In the genomic region with DNA sequence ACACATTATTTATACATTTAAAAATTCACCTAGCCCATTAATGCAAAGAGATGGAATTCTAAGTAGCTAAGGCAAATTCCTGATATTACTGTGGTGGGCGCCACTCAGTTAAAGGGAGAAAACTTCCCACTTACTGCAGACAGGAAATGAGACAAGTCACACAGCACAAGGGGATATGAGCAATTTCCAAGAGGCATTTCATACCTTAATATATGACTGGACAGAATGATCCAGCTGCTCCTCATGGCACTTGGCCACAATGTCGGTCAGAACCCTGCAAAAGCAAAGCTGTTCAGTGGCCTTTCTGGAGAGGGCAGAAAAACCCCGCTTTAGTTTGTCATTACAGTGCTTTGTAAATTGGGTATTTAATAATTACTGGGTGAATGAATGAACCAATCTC, we compare ENCODE assay signal across 11 cellular contexts.
A peak's percentile ranks its signal among the peaks of the same experiment; 100 is the strongest.
DNase-seq lines count a peak whose midpoint lies in the region; ATAC-seq and TF ChIP-seq lines count a peak whose summit lies in the region.
"Had no signal": no experiment of that assay in that cellular context is flagged by ENCODE, and none has a peak within 500 bp of the region (broad histone marks: within the 10 kb centered on the region; RNA-seq: fewer than 3 reads in every experiment).

No MANE protein-coding gene starts in this region.

- H3K9me3 Mint-ChIP-seq in activated CD4-positive, alpha-beta memory T cell treated with anti-CD3 and anti-CD28 coated beads for 36 hours = no peaks in the 10 kb centered on the region
- peaks cover 4% of the 10 kb centered on the region for H3K9me3 Mint-ChIP-seq in activated CD4-positive, alpha-beta memory T cell treated with anti-CD3 and anti-CD28 coated beads, Interleukin-2, amount 10 ng/mL, durations not matched to agents 7 days and 5 days

- H3K4me3 ChIP-seq in epithelial cell of proximal tubule (ENCODE audit: low read depth, low read length) (no peak overlapping the region), body of pancreas (no peak overlapping the region), Peyer's patch (no peak overlapping the region)
- H3K4me3 ChIP-seq: thoracic aorta had no signal

- H3K27ac Mint-ChIP-seq in activated CD4-positive, alpha-beta memory T cell treated with anti-CD3 and anti-CD28 coated beads for 36 hours = peak overlapping the region; percentile 2
- H3K27ac Mint-ChIP-seq in activated CD4-positive, alpha-beta memory T cell treated with anti-CD3 and anti-CD28 coated beads, Interleukin-2, amount 10 ng/mL, durations not matched to agents 7 days and 5 days = no peak overlapping the region

- peaks cover 5% of the 10 kb centered on the region for H3K4me1 Mint-ChIP-seq in activated CD4-positive, alpha-beta memory T cell treated with anti-CD3 and anti-CD28 coated beads for 36 hours (ENCODE audit: low read depth)
- H3K4me1 Mint-ChIP-seq in activated CD4-positive, alpha-beta memory T cell treated with anti-CD3 and anti-CD28 coated beads, Interleukin-2, amount 10 ng/mL, durations not matched to agents 7 days and 5 days = no peaks in the 10 kb centered on the region

- H3K4me1 ChIP-seq in body of pancreas (no peaks in the 10 kb centered on the region), Peyer's patch (no peaks in the 10 kb centered on the region)

- no peak for ATAC-seq in body of pancreas

- 72 to 75% methylated on average over 3 of the region's 3 CpGs for WGBS in body of pancreas, 2 donors

- POLR2A ChIA-PET in activated CD4-positive, alpha-beta memory T cell treated with anti-CD3 and anti-CD28 coated beads for 36 hours (lab: Charles Lee) = no interaction called here
- POLR2A ChIA-PET in activated CD4-positive, alpha-beta memory T cell treated with anti-CD3 and anti-CD28 coated beads, Interleukin-2, amount 10 ng/mL, durations not matched to agents 7 days and 5 days (lab: Charles Lee) = no interaction called here

- TF ChIP-seq POLR2A in body of pancreas (IDR thresholded peaks at IDR 0.05) (no peak), Peyer's patch (IDR thresholded peaks at IDR 0.05) (no peak)

- H3K9me3 ChIP-seq in body of pancreas (no peaks in the 10 kb centered on the region), Peyer's patch (no peaks in the 10 kb centered on the region)
- H3K9me3 ChIP-seq: thoracic aorta had no signal

- H3K27me3 Mint-ChIP-seq in activated CD4-positive, alpha-beta memory T cell treated with anti-CD3 and anti-CD28 coated beads for 36 hours = no peaks in the 10 kb centered on the region
- H3K27me3 Mint-ChIP-seq in activated CD4-positive, alpha-beta memory T cell treated with anti-CD3 and anti-CD28 coated beads, Interleukin-2, amount 10 ng/mL, durations not matched to agents 7 days and 5 days = no peaks in the 10 kb centered on the region

- no peak for TF ChIP-seq CTCF in epithelial cell of proximal tubule (conservative IDR thresholded peaks at IDR 0.05; ENCODE audit: low read depth, low read length)
- no peak for TF ChIP-seq CTCF in body of pancreas (IDR thresholded peaks at IDR 0.05)
- TF ChIP-seq CTCF in Peyer's patch (IDR thresholded peaks at IDR 0.05) = no peak

- peaks cover 77% of the 10 kb centered on the region for H3K36me3 Mint-ChIP-seq in activated CD4-positive, alpha-beta memory T cell treated with anti-CD3 and anti-CD28 coated beads for 36 hours
- H3K36me3 Mint-ChIP-seq in activated CD4-positive, alpha-beta memory T cell treated with anti-CD3 and anti-CD28 coated beads, Interleukin-2, amount 10 ng/mL, durations not matched to agents 7 days and 5 days (ENCODE audit: low read depth) = peaks cover 86% of the 10 kb centered on the region

- no peak overlapping the region for H3K27ac ChIP-seq in body of pancreas
- no peak overlapping the region for H3K27ac ChIP-seq in Peyer's patch
- H3K27ac ChIP-seq: thoracic aorta had no signal

- CTCF ChIA-PET in activated CD4-positive, alpha-beta memory T cell treated with anti-CD3 and anti-CD28 coated beads for 36 hours (lab: Charles Lee) = interaction anchor here (0.6 kb wide), 1 partner anchor 12 kb away, joined by 3 read pairs; no protein-coding TSS in a partner anchor
- CTCF ChIA-PET in activated CD4-positive, alpha-beta memory T cell treated with anti-CD3 and anti-CD28 coated beads, Interleukin-2, amount 10 ng/mL, durations not matched to agents 7 days and 5 days (lab: Charles Lee) = no interaction called here

- no peaks in the 10 kb centered on the region for H3K27me3 ChIP-seq in body of pancreas
- no peaks in the 10 kb centered on the region for H3K27me3 ChIP-seq in Peyer's patch

- DNase-seq in activated CD4-positive, alpha-beta memory T cell treated with anti-CD3 and anti-CD28 coated beads for 36 hours = peak; percentile 33
- DNase-seq in activated CD4-positive, alpha-beta memory T cell treated with anti-CD3 and anti-CD28 coated beads, Interleukin-2, amount 10 ng/mL, durations not matched to agents 7 days and 5 days = no peak
- DNase-seq in RKO (ENCODE audit: low spot score) (peak; percentile 92), epithelial cell of proximal tubule (ENCODE audit: low read depth) (peak; percentile 27), renal cortical epithelial cell (ENCODE audit: low read depth) (peak; percentile 69), body of pancreas (no peak), posterior cingulate gyrus (no peak), Peyer's patch (no peak)
- DNase-seq: AML-193, cerebellar nuclear complex had no signal

- intact Hi-C loops in activated CD4-positive, alpha-beta memory T cell treated with anti-CD3 and anti-CD28 coated beads for 36 hours (cut with micrococcal nuclease) = no loop called here
- intact Hi-C loops in body of pancreas (cut with DNase I) (no loop called here), posterior cingulate gyrus (cut with DNase I) (loop anchor here (10.0 kb wide), 1 partner anchor 167 kb away; no protein-coding TSS in a partner anchor)

- H3K4me3 Mint-ChIP-seq in activated CD4-positive, alpha-beta memory T cell treated with anti-CD3 and anti-CD28 coated beads for 36 hours = no peak overlapping the region
- H3K4me3 Mint-ChIP-seq in activated CD4-positive, alpha-beta memory T cell treated with anti-CD3 and anti-CD28 coated beads, Interleukin-2, amount 10 ng/mL, durations not matched to agents 7 days and 5 days = no peak overlapping the region

- H3K36me3 ChIP-seq in body of pancreas (replicated peaks in 1 of 2; ENCODE audit: insufficient read depth in 1 of 2, low read depth in 2 of 2) (no peaks in the 10 kb centered on the region), Peyer's patch (peaks cover 0 to 26% (median 3%) of the 10 kb centered on the region in 3 donors)
- H3K36me3 ChIP-seq: thoracic aorta had no signal

Comparison
In these comparisons a context has a peak if more than half of its experiments do, and no peak if none do; other contexts are left out.
1. DNase-seq: peak in activated CD4-positive, alpha-beta memory T cell treated with anti-CD3 and anti-CD28 coated beads for 36 hours (single experiment), RKO (single experiment), epithelial cell of proximal tubule (single experiment) and renal cortical epithelial cell (single experiment); none in activated CD4-positive, alpha-beta memory T cell treated with anti-CD3 and anti-CD28 coated beads, Interleukin-2, amount 10 ng/mL, durations not matched to agents 7 days and 5 days (single experiment), body of pancreas (0 of 4), posterior cingulate gyrus (0 of 10) and Peyer's patch (0 of 3).